26 cellular contexts compared by ENCODE assay signal in genomic region chr18:50926521-50926920, GRCh38.
"Had no signal": no experiment of that assay in that cellular context is flagged by ENCODE, and none has a peak within 500 bp of the region (broad histone marks: within the 10 kb centered on the region; RNA-seq: fewer than 3 reads in every experiment).

No MANE protein-coding gene starts in this region.

- H3K4me3 Mint-ChIP-seq: immature natural killer cell; mesothelial cell of epicardium; naive thymus-derived CD4-positive, alpha-beta T cell; natural killer cell treated with Interleukin-12 subunit alpha and Interleukin-12 subunit beta and Interleukin-15 and Interleukin-18, amount 100 ng/mL, for 72 hours; stimulated activated naive B cell treated with anti-CD40 and anti-IgM and Interleukin-4, amounts not matched to agents 10 μg/mL and 1 μg/mL and 100 μg/mL, for 72 hours had no signal

- H3K27ac ChIP-seq: left ventricle myocardium inferior, ovary, right atrium auricular region, right lobe of liver, stomach, testis, thyroid gland, transverse colon, upper lobe of left lung, vagina had no signal

- H3K27ac Mint-ChIP-seq: mesothelial cell of epicardium; natural killer cell treated with Interleukin-12 subunit alpha and Interleukin-12 subunit beta and Interleukin-15 and Interleukin-18, amount 100 ng/mL, for 72 hours; progenitor cell of endocrine pancreas; stimulated activated naive B cell treated with anti-CD40 and anti-IgM and Interleukin-4, amounts not matched to agents 10 μg/mL and 1 μg/mL and 100 μg/mL, for 72 hours had no signal

- H3K27me3 ChIP-seq: ovary, right atrium auricular region, right lobe of liver, stomach, testis, thyroid gland, transverse colon, upper lobe of left lung, vagina had no signal

- H3K36me3 ChIP-seq: ovary had no signal

- ATAC-seq: mucosa of descending colon; naive thymus-derived CD4-positive, alpha-beta T cell; natural killer cell treated with Interleukin-12 subunit alpha and Interleukin-12 subunit beta and Interleukin-15 and Interleukin-18, amount 100 ng/mL, for 72 hours; right lobe of liver; stimulated activated naive B cell treated with anti-CD40 and anti-IgM and Interleukin-4, amounts not matched to agents 10 μg/mL and 1 μg/mL and 100 μg/mL, for 72 hours; stimulated activated naive CD8-positive, alpha-beta T cell treated with anti-CD3 and anti-CD28 coated beads, Interleukin-15, Interleukin-2, amounts not matched to agents 100 U/mL and 50 U/mL, for 24 hours had no signal

- DNase-seq: immature natural killer cell; islet precursor cell; left ventricle myocardium inferior; mesendoderm; mucosa of descending colon; naive thymus-derived CD4-positive, alpha-beta T cell; ovary; right lobe of liver; stimulated activated CD4-positive, alpha-beta T cell treated with anti-CD3 and anti-CD28 coated beads, Interleukin-12 subunit alpha, Interleukin-12 subunit beta, amount 100 ng/mL, for 4 hours; stimulated activated CD4-positive, alpha-beta T cell treated with anti-CD3 and anti-CD28 coated beads, Interleukin-15, amount 100 ng/mL, for 24 hours; stimulated activated CD4-positive, alpha-beta T cell treated with anti-CD3 and anti-CD28 coated beads, Interleukin-2, amount 100 ng/mL, for 24 hours; stimulated activated CD4-positive, alpha-beta T cell treated with anti-CD3 and anti-CD28 coated beads, Interleukin-4, amount 100 ng/mL, for 1 hour; stimulated activated naive B cell treated with anti-CD40 and anti-IgM and Interleukin-4, amounts not matched to agents 10 μg/mL and 1 μg/mL and 100 μg/mL, for 72 hours; stimulated activated naive CD8-positive, alpha-beta T cell treated with anti-CD3 and anti-CD28 coated beads, Interleukin-15, Interleukin-2, amounts not matched to agents 100 U/mL and 50 U/mL, for 24 hours; stomach; testis; thyroid gland; transverse colon; upper lobe of left lung had no signal

- H3K4me1 ChIP-seq: left ventricle myocardium inferior, right atrium auricular region, right lobe of liver, stomach, testis, thyroid gland, transverse colon, upper lobe of left lung, vagina had no signal

- H3K4me1 Mint-ChIP-seq: mesothelial cell of epicardium; stimulated activated naive B cell treated with anti-CD40 and anti-IgM and Interleukin-4, amounts not matched to agents 10 μg/mL and 1 μg/mL and 100 μg/mL, for 72 hours had no signal

- H3K27me3 Mint-ChIP-seq: naive thymus-derived CD4-positive, alpha-beta T cell; natural killer cell treated with Interleukin-12 subunit alpha and Interleukin-12 subunit beta and Interleukin-15 and Interleukin-18, amount 100 ng/mL, for 72 hours; progenitor cell of endocrine pancreas; stimulated activated naive B cell treated with anti-CD40 and anti-IgM and Interleukin-4, amounts not matched to agents 10 μg/mL and 1 μg/mL and 100 μg/mL, for 72 hours had no signal

- H3K9me3 ChIP-seq: ovary, right atrium auricular region, right lobe of liver, stomach, testis, thyroid gland, transverse colon, upper lobe of left lung, vagina had no signal

- H3K4me2 ChIP-seq: smooth muscle cell had no signal

- H3K4me3 ChIP-seq: left ventricle myocardium inferior, lung, mucosa of descending colon, ovary, right atrium auricular region, right lobe of liver, smooth muscle cell, stomach, testis, thyroid gland, transverse colon, upper lobe of left lung, vagina had no signal

- H3K9me3 Mint-ChIP-seq: natural killer cell treated with Interleukin-12 subunit alpha and Interleukin-12 subunit beta and Interleukin-15 and Interleukin-18, amount 100 ng/mL, for 72 hours had no signal
